ENCODE assay signal across 1 cellular context in the genomic region with DNA sequence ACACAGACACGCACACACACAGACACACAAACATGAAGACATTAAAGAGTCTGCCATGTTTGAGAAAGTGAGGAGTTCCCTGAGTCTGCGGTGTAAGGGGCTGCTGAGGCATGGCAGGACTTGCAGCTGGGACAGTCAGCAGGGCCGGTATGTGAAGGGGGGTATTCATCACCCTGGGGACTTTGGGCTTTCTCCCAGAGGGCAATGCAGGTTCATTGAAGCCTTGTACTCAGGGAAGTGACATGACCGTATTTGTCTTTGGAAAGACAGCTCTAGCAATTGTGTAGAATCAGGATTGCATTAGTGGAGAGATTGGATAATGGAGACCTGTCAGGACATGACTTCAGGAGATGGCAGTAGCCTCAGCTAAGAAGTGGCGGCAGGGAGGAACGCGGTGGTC.
TF ChIP-seq lines count a peak whose summit lies in the region.

No MANE protein-coding gene starts in this region.

TF ChIP-seq in neural cell, 6 proteins besides CTCF, POLR2A, EP300 and RAD21:
- TF ChIP-seq, protein P1, sequence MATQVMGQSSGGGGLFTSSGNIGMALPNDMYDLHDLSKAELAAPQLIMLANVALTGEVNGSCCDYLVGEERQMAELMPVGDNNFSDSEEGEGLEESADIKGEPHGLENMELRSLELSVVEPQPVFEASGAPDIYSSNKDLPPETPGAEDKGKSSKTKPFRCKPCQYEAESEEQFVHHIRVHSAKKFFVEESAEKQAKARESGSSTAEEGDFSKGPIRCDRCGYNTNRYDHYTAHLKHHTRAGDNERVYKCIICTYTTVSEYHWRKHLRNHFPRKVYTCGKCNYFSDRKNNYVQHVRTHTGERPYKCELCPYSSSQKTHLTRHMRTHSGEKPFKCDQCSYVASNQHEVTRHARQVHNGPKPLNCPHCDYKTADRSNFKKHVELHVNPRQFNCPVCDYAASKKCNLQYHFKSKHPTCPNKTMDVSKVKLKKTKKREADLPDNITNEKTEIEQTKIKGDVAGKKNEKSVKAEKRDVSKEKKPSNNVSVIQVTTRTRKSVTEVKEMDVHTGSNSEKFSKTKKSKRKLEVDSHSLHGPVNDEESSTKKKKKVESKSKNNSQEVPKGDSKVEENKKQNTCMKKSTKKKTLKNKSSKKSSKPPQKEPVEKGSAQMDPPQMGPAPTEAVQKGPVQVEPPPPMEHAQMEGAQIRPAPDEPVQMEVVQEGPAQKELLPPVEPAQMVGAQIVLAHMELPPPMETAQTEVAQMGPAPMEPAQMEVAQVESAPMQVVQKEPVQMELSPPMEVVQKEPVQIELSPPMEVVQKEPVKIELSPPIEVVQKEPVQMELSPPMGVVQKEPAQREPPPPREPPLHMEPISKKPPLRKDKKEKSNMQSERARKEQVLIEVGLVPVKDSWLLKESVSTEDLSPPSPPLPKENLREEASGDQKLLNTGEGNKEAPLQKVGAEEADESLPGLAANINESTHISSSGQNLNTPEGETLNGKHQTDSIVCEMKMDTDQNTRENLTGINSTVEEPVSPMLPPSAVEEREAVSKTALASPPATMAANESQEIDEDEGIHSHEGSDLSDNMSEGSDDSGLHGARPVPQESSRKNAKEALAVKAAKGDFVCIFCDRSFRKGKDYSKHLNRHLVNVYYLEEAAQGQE (IDR thresholded peaks at IDR 0.05; ENCODE audit: borderline replicate concordance) = peak; percentile 40
- peak; percentile 78 for TF ChIP-seq POLR2AphosphoS5 (IDR thresholded peaks at IDR 0.05)
- no peak for TF ChIP-seq EZH2 (IDR thresholded peaks at IDR 0.05; ENCODE audit: borderline replicate concordance, insufficient read depth, low read length, poor library complexity, severe bottlenecking)
